Comparison of ENCODE assay signal across 1 cellular context in genomic region chr17:80454557-80455327, GRCh38.
A peak's percentile ranks its signal among the peaks of the same experiment; 100 is the strongest.
TF ChIP-seq lines count a peak whose summit lies in the region.

No MANE protein-coding gene starts in this region.

TF ChIP-seq in K562, 482 proteins besides CTCF, POLR2A, EP300 and RAD21 (continued from another document and continues in another):
- TF ChIP-seq TSHZ1 (CRISPR knock-in tag; IDR thresholded peaks at IDR 0.05) (no peak), SMC3 (conservative IDR thresholded peaks at IDR 0.05; ENCODE audit: insufficient read depth, low read depth, low read length) (0 out of 2 replicates have a peak, but pooled peaks have one; percentile 3), GTF2A2 (tag; IDR thresholded peaks at IDR 0.05) (0 out of 2 replicates have a peak, but pooled peaks have one; percentile 4), NCOA1 (IDR thresholded peaks at IDR 0.05; ENCODE audit: low read depth) (0 out of 2 replicates have a peak, but pooled peaks have one; percentile 24), SLC30A9 (CRISPR knock-in tag; IDR thresholded peaks at IDR 0.05) (no peak), CHD1 (IDR thresholded peaks at IDR 0.05; ENCODE audit: low read length) (no peak), ATF4 (CRISPR knock-in tag; IDR thresholded peaks at IDR 0.05) (0 out of 2 replicates have a peak, but pooled peaks have one; percentile 22), PHF8 (IDR thresholded peaks at IDR 0.05; ENCODE audit: borderline replicate concordance, low read length) (peak; percentile 86; the same call in 1 of the 2 replicates), HMGN3 (IDR thresholded peaks at IDR 0.05; ENCODE audit: borderline replicate concordance, extremely low read depth, insufficient read length, low read depth, low read length) (peak; percentile 71), RUNX1 (IDR thresholded peaks at IDR 0.05; ENCODE audit: low read depth) (no peak), NR2F6 (CRISPR knock-in tag; IDR thresholded peaks at IDR 0.05) (0 out of 2 replicates have a peak, but pooled peaks have one; percentile 64), LCOR (CRISPR knock-in tag; IDR thresholded peaks at IDR 0.05) (peak; percentile 69), NONO (IDR thresholded peaks at IDR 0.05; ENCODE audit: low read depth in 2 of 2, low read length in 1 of 2) (peak in 1 of 2 experiments; percentile 94; a peak in 3 of 4 replicates), EHMT2 (IDR thresholded peaks at IDR 0.05) (no peak), U2AF1 (optimal IDR thresholded peaks at IDR 0.05; ENCODE audit: low read depth, low read length) (peak; percentile 88), ZNF408 (CRISPR knock-in tag; IDR thresholded peaks at IDR 0.05; ENCODE audit: low read depth) (no peak), NCOA2 (IDR thresholded peaks at IDR 0.05; ENCODE audit: partially characterized antibody in 2 of 2) (no peak), MXD1 (CRISPR knock-in tag; IDR thresholded peaks at IDR 0.05; ENCODE audit: borderline replicate concordance, poor library complexity, severe bottlenecking) (peak; percentile 69), ZNF398 (CRISPR knock-in tag; IDR thresholded peaks at IDR 0.05) (no peak), SIRT6 (IDR thresholded peaks at IDR 0.05; ENCODE audit: low read depth, low read length) (no peak), AFF1 (IDR thresholded peaks at IDR 0.05; ENCODE audit: low read depth in 1 of 2, partially characterized antibody in 2 of 2) (no peak), POU5F1 (IDR thresholded peaks at IDR 0.05; ENCODE audit: borderline replicate concordance, low read depth, low read length, partially characterized antibody) (no peak), RBBP5 (IDR thresholded peaks at IDR 0.05; ENCODE audit: borderline replicate concordance, insufficient read depth, low read length, poor library complexity, severe bottlenecking) (peak; percentile 65), FUS (optimal IDR thresholded peaks at IDR 0.05; ENCODE audit: low read depth, low read length) (peak; percentile 83), POLR2B (IDR thresholded peaks at IDR 0.05; ENCODE audit: low read depth, partially characterized antibody) (peak; percentile 85), FOS (IDR thresholded peaks at IDR 0.05; ENCODE audit: extremely low read depth, insufficient read length) (no peak), IRF1 (CRISPR knock-in tag; IDR thresholded peaks at IDR 0.05; ENCODE audit: borderline replicate concordance) (0 out of 2 replicates have a peak, but pooled peaks have one; percentile 68), ZEB2 (IDR thresholded peaks at IDR 0.05) (no peak), ZNF778 (CRISPR knock-in tag; IDR thresholded peaks at IDR 0.05) (no peak), ZNF77 (CRISPR knock-in tag; IDR thresholded peaks at IDR 0.05) (no peak), ZSCAN29 (IDR thresholded peaks at IDR 0.05) (peak; percentile 50), NFIX (CRISPR knock-in tag; IDR thresholded peaks at IDR 0.05; ENCODE audit: low read depth) (no peak), CXXC5 (CRISPR knock-in tag; IDR thresholded peaks at IDR 0.05) (peak; percentile 87), ZBTB12 (CRISPR knock-in tag; IDR thresholded peaks at IDR 0.05) (no peak), NCOA4 (IDR thresholded peaks at IDR 0.05; ENCODE audit: partially characterized antibody) (no peak), ETS1 (conservative IDR thresholded peaks at IDR 0.05; ENCODE audit: control insufficient read depth, low read depth, low read length) (no peak; the same call in none of the 2 replicates), ZNF217 (CRISPR knock-in tag; IDR thresholded peaks at IDR 0.05) (no peak), TOE1 (IDR thresholded peaks at IDR 0.05; ENCODE audit: borderline replicate concordance) (peak; percentile 36; the same call in 1 of the 2 replicates), TOE1 (CRISPR knock-in tag; IDR thresholded peaks at IDR 0.05; ENCODE audit: borderline replicate concordance, low read depth) (no peak), PML (IDR thresholded peaks at IDR 0.05; ENCODE audit: low read length) (peak; percentile 85), ZNF324 (CRISPR knock-in tag; IDR thresholded peaks at IDR 0.05) (no peak), UBTF (IDR thresholded peaks at IDR 0.05; ENCODE audit: borderline replicate concordance in 1 of 2, low read depth in 2 of 2, low read length in 2 of 2) (peak in 1 of 2 experiments; percentile 5; a peak in 3 of 4 replicates), ERF (CRISPR knock-in tag; IDR thresholded peaks at IDR 0.05) (0 out of 2 replicates have a peak, but pooled peaks have one; percentile 79), BCOR (IDR thresholded peaks at IDR 0.05) (peak; percentile 87), PCBP2 (IDR thresholded peaks at IDR 0.05; ENCODE audit: low read depth, low read length, poor library complexity, severe bottlenecking) (no peak), SRSF7 (optimal IDR thresholded peaks at IDR 0.05; ENCODE audit: low read depth, low read length) (no peak), MCM7 (IDR thresholded peaks at IDR 0.05) (no peak), ELK3 (CRISPR knock-in tag; IDR thresholded peaks at IDR 0.05) (no peak)
